1 cellular context compared by ENCODE assay signal in the genomic region with DNA sequence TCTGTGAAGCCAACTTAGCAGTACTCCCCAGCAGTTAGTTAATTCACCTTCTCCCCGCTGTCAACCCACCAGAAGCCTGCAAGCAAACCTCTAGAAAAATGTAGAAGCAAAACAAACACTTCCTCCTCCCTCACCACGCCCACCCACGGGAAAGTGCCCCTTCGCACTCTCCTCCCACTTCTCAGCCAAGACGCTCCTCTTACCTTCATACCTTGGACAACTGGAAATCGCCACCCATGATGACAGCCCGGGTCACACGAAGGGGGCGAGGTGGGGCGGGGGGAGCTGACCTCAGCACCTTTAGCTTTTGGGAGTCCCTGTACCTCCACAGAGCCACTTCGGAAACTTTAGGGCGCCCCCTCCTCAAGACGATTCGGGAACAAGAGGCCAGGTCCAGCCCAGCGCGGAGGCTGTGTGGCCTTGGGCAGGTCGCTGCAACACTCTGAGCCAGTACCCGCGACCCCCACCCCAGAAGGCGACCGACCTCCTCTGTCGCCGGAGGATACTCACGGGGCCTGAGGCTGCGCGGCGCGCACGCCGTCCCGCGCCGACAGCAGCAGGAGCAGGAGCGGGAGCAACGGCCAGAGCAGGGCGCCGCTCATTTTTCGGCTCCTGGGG.
TF ChIP-seq lines count a peak whose summit lies in the region.

No MANE protein-coding gene starts in this region.

TF ChIP-seq in endothelial cell of umbilical vein, 7 proteins besides CTCF, POLR2A, EP300 and RAD21:
- TF ChIP-seq POLR2AphosphoS5 (IDR thresholded peaks at IDR 0.05; ENCODE audit: insufficient read depth, low read depth, low read length) (no peak), MYC (IDR thresholded peaks at IDR 0.05; ENCODE audit: low read depth, low read length) (no peak), FOS (IDR thresholded peaks at IDR 0.05; ENCODE audit: borderline replicate concordance, insufficient read depth, low read length) (no peak), GATA2 (IDR thresholded peaks at IDR 0.05; ENCODE audit: insufficient read depth, insufficient read length, low read depth, low read length) (no peak), EZH2 (IDR thresholded peaks at IDR 0.05; ENCODE audit: borderline replicate concordance, low read depth, low read length, severe bottlenecking) (peak; percentile 83)
- TF ChIP-seq, protein P1, sequence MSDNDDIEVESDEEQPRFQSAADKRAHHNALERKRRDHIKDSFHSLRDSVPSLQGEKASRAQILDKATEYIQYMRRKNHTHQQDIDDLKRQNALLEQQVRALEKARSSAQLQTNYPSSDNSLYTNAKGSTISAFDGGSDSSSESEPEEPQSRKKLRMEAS (IDR thresholded peaks at IDR 0.05; ENCODE audit: insufficient read depth, insufficient read length): no peak
TF ChIP-seq in endothelial cell of umbilical vein: peak in this region for 1.
